29 cellular contexts compared by ENCODE assay signal in the genomic region with DNA sequence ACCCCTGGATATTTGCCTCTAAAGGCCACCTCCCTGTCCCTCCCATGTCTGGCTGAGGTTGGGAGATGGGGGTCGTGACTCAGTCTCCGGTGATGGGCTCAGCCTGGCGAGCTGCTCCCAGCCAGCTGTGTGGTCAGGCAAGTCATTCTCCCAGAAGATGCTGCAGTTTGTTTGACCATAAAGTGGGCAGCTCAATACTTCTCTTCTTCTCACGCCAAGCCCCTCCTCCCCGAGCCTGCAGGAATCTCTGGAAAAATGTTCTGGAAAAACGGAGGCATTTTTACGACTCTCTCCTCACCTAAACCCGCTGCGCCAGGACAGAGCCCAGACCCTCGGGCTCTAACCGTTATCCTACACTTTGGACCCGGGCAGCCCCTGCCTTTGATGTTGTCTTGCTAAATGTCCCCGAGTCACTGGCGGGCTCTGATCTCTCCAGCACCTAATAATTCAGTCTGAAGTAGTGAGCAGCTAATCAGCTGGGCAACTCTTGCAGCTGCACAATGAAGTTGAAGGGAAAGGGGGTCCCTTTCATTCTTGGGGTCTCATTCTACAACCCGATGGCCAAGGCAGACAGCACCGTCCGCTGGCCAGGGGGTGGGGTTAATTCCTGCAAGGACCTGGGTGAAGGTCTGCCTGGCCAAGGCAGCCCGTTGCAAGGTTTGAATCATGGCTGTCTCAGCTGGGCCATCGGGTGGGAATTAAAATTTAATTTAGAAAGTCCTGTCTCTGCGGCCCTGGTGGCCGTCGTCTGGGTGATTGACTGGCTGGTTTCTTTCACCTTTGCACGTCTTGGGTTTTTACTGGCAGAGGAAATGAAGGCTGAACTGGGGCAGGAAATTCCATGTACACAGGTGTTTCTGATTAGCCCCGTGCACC. TPM values are rescaled to one million over a fixed set of nuclear protein-coding genes. Genes with fewer than 3 reads are reported as not detected.
A peak's percentile ranks its signal among the peaks of the same experiment; 100 is the strongest.
DNase-seq lines count a peak whose midpoint lies in the region; ATAC-seq, FAIRE-seq and TF ChIP-seq lines count a peak whose summit lies in the region.
"Had no signal": no experiment of that assay in that cellular context is flagged by ENCODE, and none has a peak within 500 bp of the region (broad histone marks: within the 10 kb centered on the region; RNA-seq: fewer than 3 reads in every experiment).

No MANE protein-coding gene starts in this region.

- CTCF ChIA-PET in activated CD8-positive, alpha-beta T cell treated with anti-CD3 and anti-CD28 coated beads, Interleukin-2, amount 10 ng/mL, durations not matched to agents 7 days and 5 days (lab: Charles Lee): interaction anchor here (1.1 kb wide), 1 partner anchor 131 kb away, joined by 3 read pairs; no protein-coding TSS in a partner anchor
- CTCF ChIA-PET in activated CD8-positive, alpha-beta T cell treated with anti-CD3 and anti-CD28 coated beads for 36 hours (lab: Charles Lee): no interaction called here
- CTCF ChIA-PET in GM12878 (lab: Yijun Ruan, JAX): interaction anchor here (1.0 to 4.9 kb wide), 3 partner anchors 9 to 31 kb away, joined by 3 to 19 read pairs (median 4); no protein-coding TSS in a partner anchor

- TF ChIP-seq RAD21 in GM12878 (IDR thresholded peaks at IDR 0.05; ENCODE audit: insufficient read depth, low read depth, low read length): no peak

- BruUV-seq in GM12878 (replicated peaks; lab: Mats Ljungman, UMichigan): no TSS peak

- H3K79me2 ChIP-seq in GM12878 (ENCODE audit: control insufficient read depth, insufficient read depth, low read length): no peaks in the 10 kb centered on the region

- no peaks in the 10 kb centered on the region for H3K36me3 ChIP-seq in GM12878 (ENCODE audit: control insufficient read depth in 2 of 2, insufficient read depth in 2 of 2, low read length in 1 of 2)
- no peaks in the 10 kb centered on the region for H3K36me3 ChIP-seq in lower lobe of right lung
- H3K36me3 ChIP-seq: prostate gland, spleen, thyroid gland had no signal

- no peak for TF ChIP-seq EP300 in GM12878 (IDR thresholded peaks at IDR 0.05; ENCODE audit: borderline replicate concordance in 1 of 2, control insufficient read depth in 1 of 2, low read depth in 2 of 2, low read length in 2 of 2)

- no peak overlapping the region for H2AFZ ChIP-seq in GM12878 (ENCODE audit: control insufficient read depth, low read depth, low read length)

- H3K27me3 ChIP-seq in GM12878 (replicated peaks in 1 of 2; ENCODE audit: control insufficient read depth in 2 of 2, insufficient read depth in 2 of 2, low read length in 1 of 2) (no peaks in the 10 kb centered on the region; a peak in 1 of 4 replicates), lower lobe of right lung (ENCODE audit: low read depth) (peaks cover 17% of the 10 kb centered on the region)
- H3K27me3 ChIP-seq: thyroid gland had no signal

- TF ChIP-seq POLR2A in GM12878 (IDR thresholded peaks at IDR 0.05; ENCODE audit: low read depth, low read length): no peak

- TF ChIP-seq CTCF in activated CD8-positive, alpha-beta T cell treated with anti-CD3 and anti-CD28 coated beads for 36 hours (IDR thresholded peaks at IDR 0.05): no peak
- no peak for TF ChIP-seq CTCF in GM12878 (IDR thresholded peaks at IDR 0.05 in 2 of 3, conservative IDR thresholded peaks at IDR 0.05 in 1 of 3; ENCODE audit: control insufficient read depth in 2 of 3, extremely low read depth in 1 of 3, insufficient read depth in 1 of 3, low read depth in 3 of 3, low read length in 3 of 3)
- no peak for TF ChIP-seq CTCF in lower lobe of right lung (IDR thresholded peaks at IDR 0.05)
- TF ChIP-seq CTCF in type B pancreatic cell (conservative IDR thresholded peaks at IDR 0.05): no peak

- ATAC-seq in activated CD8-positive, alpha-beta T cell treated with anti-CD3 and anti-CD28 coated beads, Interleukin-2, amount 10 ng/mL, durations not matched to agents 7 days and 5 days: no peak
- ATAC-seq in activated CD8-positive, alpha-beta T cell treated with anti-CD3 and anti-CD28 coated beads for 36 hours: no peak
- no peak for ATAC-seq in GM12878
- ATAC-seq in lower lobe of right lung: no peak
- ATAC-seq: activated CD8-positive, alpha-beta memory T cell treated with anti-CD3 and anti-CD28 coated beads, Interleukin-2, amount 10 ng/mL, durations not matched to agents 7 days and 5 days had no signal

- POLR2A ChIA-PET in activated CD8-positive, alpha-beta T cell treated with anti-CD3 and anti-CD28 coated beads, Interleukin-2, amount 10 ng/mL, durations not matched to agents 7 days and 5 days (lab: Charles Lee): no interaction called here
- POLR2A ChIA-PET in activated CD8-positive, alpha-beta T cell treated with anti-CD3 and anti-CD28 coated beads for 36 hours (lab: Charles Lee): no interaction called here
- POLR2A ChIA-PET in GM12878 (lab: Charles Lee): no interaction called here

- H3K9me3 Mint-ChIP-seq in activated CD8-positive, alpha-beta T cell treated with anti-CD3 and anti-CD28 coated beads, Interleukin-2, amount 10 ng/mL, durations not matched to agents 7 days and 5 days (ENCODE audit: insufficient read depth): no peaks in the 10 kb centered on the region
- no peaks in the 10 kb centered on the region for H3K9me3 Mint-ChIP-seq in activated CD8-positive, alpha-beta T cell treated with anti-CD3 and anti-CD28 coated beads for 36 hours
- no peaks in the 10 kb centered on the region for H3K9me3 Mint-ChIP-seq in type B pancreatic cell
- H3K9me3 Mint-ChIP-seq: CD4-positive, alpha-beta T cell; GM23338 had no signal

- H3K9ac ChIP-seq in GM12878 (ENCODE audit: control insufficient read depth, insufficient read depth, low read length): no peak overlapping the region
- H3K9ac ChIP-seq: KMS-11 had no signal

- DNase-seq in activated CD8-positive, alpha-beta T cell treated with anti-CD3 and anti-CD28 coated beads, Interleukin-2, amount 10 ng/mL, durations not matched to agents 7 days and 5 days: peak; percentile 10
- no peak for DNase-seq in activated CD8-positive, alpha-beta T cell treated with anti-CD3 and anti-CD28 coated beads for 36 hours
- DNase-seq in GM12878 (ENCODE audit: low read depth, low spot score) (no peak), lower lobe of right lung (no peak), type B pancreatic cell (ENCODE audit: extremely low spot score, unreplicated experiment) (no peak), NCI-H524 (lab: John Stamatoyannopoulos, UW) (no peak), DMS 273 treated with DMSO at 0.1 percent for 48 hours (lab: John Stamatoyannopoulos, UW) (no peak), cerebellar nuclear complex (lab: John Stamatoyannopoulos, UW) (no peak)
- DNase-seq: activated CD8-positive, alpha-beta memory T cell treated with anti-CD3 and anti-CD28 coated beads, Interleukin-2, amount 10 ng/mL, durations not matched to agents 7 days and 5 days; activated effector memory CD4-positive, alpha-beta T cell treated with Interleukin-2 at 50 U/mL for 16 hours; amniotic stem cell; CD4-positive, alpha-beta T cell; GDM1; naive B cell; NCI-H1105 treated with DMSO at 0.1 percent for 48 hours; NCI-H2107; NCI-H526 treated with DMSO at 0.1 percent for 48 hours; SIG-M5; T-helper 2 cell; thyroid gland had no signal

- H3K4me3 ChIP-seq in GM12878: no peak overlapping the region
- no peak overlapping the region for H3K4me3 ChIP-seq in lower lobe of right lung
- H3K4me3 ChIP-seq: GM23338, prostate gland, spleen, thyroid gland had no signal

- intact Hi-C loops in activated CD8-positive, alpha-beta T cell treated with anti-CD3 and anti-CD28 coated beads for 36 hours (cut with micrococcal nuclease): no loop called here
- intact Hi-C loops in GM12878 (cut with micrococcal nuclease; ENCODE audit: unreplicated experiment): no loop called here
- intact Hi-C loops in lower lobe of right lung (cut with DNase I): no loop called here

- no peak overlapping the region for H3K4me2 ChIP-seq in GM12878 (ENCODE audit: control insufficient read depth, insufficient read depth)
- H3K4me2 ChIP-seq: GM23338, KMS-11 had no signal

- H3K9me3 ChIP-seq in GM12878 (replicated peaks; ENCODE audit: control insufficient read depth, insufficient read depth, low read length) (no peaks in the 10 kb centered on the region), lower lobe of right lung (no peaks in the 10 kb centered on the region)
- H3K9me3 ChIP-seq: prostate gland, spleen, thyroid gland had no signal

- WGBS in GM12878 (ENCODE audit: insufficient coverage, insufficient replicate concordance, low lambda C conversion rate, missing lambda C conversion rate): 34% methylated on average over 24 of the region's 24 CpGs

- RAD21 ChIA-PET in GM12878 (lab: Charles Lee; ENCODE audit: unreplicated experiment): no interaction called here

- H3K4me3 Mint-ChIP-seq in activated CD8-positive, alpha-beta T cell treated with anti-CD3 and anti-CD28 coated beads, Interleukin-2, amount 10 ng/mL, durations not matched to agents 7 days and 5 days: no peak overlapping the region
- no peak overlapping the region for H3K4me3 Mint-ChIP-seq in activated CD8-positive, alpha-beta T cell treated with anti-CD3 and anti-CD28 coated beads for 36 hours
- peak overlapping the region; percentile 34 for H3K4me3 Mint-ChIP-seq in type B pancreatic cell
- H3K4me3 Mint-ChIP-seq: activated CD8-positive, alpha-beta memory T cell treated with anti-CD3 and anti-CD28 coated beads, Interleukin-2, amount 10 ng/mL, durations not matched to agents 7 days and 5 days; CD4-positive, alpha-beta T cell; GM23338 had no signal

- in situ Hi-C loops in GM12878 (cut with MboI): no loop called here

- H3K27me3 Mint-ChIP-seq in activated CD8-positive, alpha-beta T cell treated with anti-CD3 and anti-CD28 coated beads, Interleukin-2, amount 10 ng/mL, durations not matched to agents 7 days and 5 days (ENCODE audit: low read depth): peaks cover 18% of the 10 kb centered on the region
- peaks cover 8% of the 10 kb centered on the region for H3K27me3 Mint-ChIP-seq in activated CD8-positive, alpha-beta T cell treated with anti-CD3 and anti-CD28 coated beads for 36 hours
- H3K27me3 Mint-ChIP-seq in type B pancreatic cell: peaks cover 4% of the 10 kb centered on the region
- H3K27me3 Mint-ChIP-seq: CD4-positive, alpha-beta T cell had no signal

- H3K36me3 Mint-ChIP-seq in activated CD8-positive, alpha-beta T cell treated with anti-CD3 and anti-CD28 coated beads, Interleukin-2, amount 10 ng/mL, durations not matched to agents 7 days and 5 days (ENCODE audit: low read depth): no peaks in the 10 kb centered on the region
- no peaks in the 10 kb centered on the region for H3K36me3 Mint-ChIP-seq in activated CD8-positive, alpha-beta T cell treated with anti-CD3 and anti-CD28 coated beads for 36 hours (ENCODE audit: low read depth)
- H3K36me3 Mint-ChIP-seq in type B pancreatic cell: no peaks in the 10 kb centered on the region
- H3K36me3 Mint-ChIP-seq: activated CD8-positive, alpha-beta memory T cell treated with anti-CD3 and anti-CD28 coated beads, Interleukin-2, amount 10 ng/mL, durations not matched to agents 7 days and 5 days; naive B cell had no signal

- H3K4me1 ChIP-seq in GM12878 (ENCODE audit: control insufficient read depth, insufficient read depth, low read length): peaks cover 15% of the 10 kb centered on the region
- peaks cover 27% of the 10 kb centered on the region for H3K4me1 ChIP-seq in lower lobe of right lung
- H3K4me1 ChIP-seq: prostate gland had no signal

- no peak for FAIRE-seq in GM12878 (lab: Jason Lieb, UNC)
- FAIRE-seq: endothelial cell of umbilical vein, GM12892 had no signal

- SMC1A ChIA-PET in GM12878 (lab: Charles Lee; ENCODE audit: uncharacterized antibody, unreplicated experiment): interaction anchor here (2.0 kb wide), 1 partner anchor 10 kb away, joined by 4 read pairs; no protein-coding TSS in a partner anchor

- H3K27ac ChIP-seq in GM12878 (ENCODE audit: control insufficient read depth, insufficient read depth) (no peak overlapping the region), lower lobe of right lung (peak overlapping the region; percentile 55)
- H3K27ac ChIP-seq: KMS-11, prostate gland, thyroid gland had no signal

- H3K27ac Mint-ChIP-seq in activated CD8-positive, alpha-beta T cell treated with anti-CD3 and anti-CD28 coated beads, Interleukin-2, amount 10 ng/mL, durations not matched to agents 7 days and 5 days: no peak overlapping the region
- H3K27ac Mint-ChIP-seq in activated CD8-positive, alpha-beta T cell treated with anti-CD3 and anti-CD28 coated beads for 36 hours: no peak overlapping the region
- H3K27ac Mint-ChIP-seq in type B pancreatic cell: no peak overlapping the region
- H3K27ac Mint-ChIP-seq: activated CD8-positive, alpha-beta memory T cell treated with anti-CD3 and anti-CD28 coated beads, Interleukin-2, amount 10 ng/mL, durations not matched to agents 7 days and 5 days; CD4-positive, alpha-beta T cell; GM23338; naive B cell had no signal

- H3K4me1 Mint-ChIP-seq in activated CD8-positive, alpha-beta T cell treated with anti-CD3 and anti-CD28 coated beads, Interleukin-2, amount 10 ng/mL, durations not matched to agents 7 days and 5 days (ENCODE audit: low read depth): no peaks in the 10 kb centered on the region
- H3K4me1 Mint-ChIP-seq in activated CD8-positive, alpha-beta T cell treated with anti-CD3 and anti-CD28 coated beads for 36 hours (ENCODE audit: low read depth): no peaks in the 10 kb centered on the region
- H3K4me1 Mint-ChIP-seq in type B pancreatic cell (ENCODE audit: unreplicated experiment): peaks cover 40% of the 10 kb centered on the region
- H3K4me1 Mint-ChIP-seq: activated CD8-positive, alpha-beta memory T cell treated with anti-CD3 and anti-CD28 coated beads, Interleukin-2, amount 10 ng/mL, durations not matched to agents 7 days and 5 days had no signal

- no peaks in the 10 kb centered on the region for H4K20me1 ChIP-seq in GM12878 (ENCODE audit: control insufficient read depth, insufficient read depth)

RNA-seq across cellular contexts. Expression of a gene that starts 12.3 kb away (rescaled TPM):
- not detected for total RNA-seq in activated CD8-positive, alpha-beta T cell treated with anti-CD3 and anti-CD28 coated beads, Interleukin-2, amount 10 ng/mL, durations not matched to agents 7 days and 5 days
- not detected for total RNA-seq in activated CD8-positive, alpha-beta T cell treated with anti-CD3 and anti-CD28 coated beads for 36 hours
- total RNA-seq in GM12878 (2013; cell fraction: nucleolus; rRNA removed): not detected in 2 replicates
- total RNA-seq in GM12878 (2014; rRNA removed) (not detected in 2 replicates), GM12878 (2014; rRNA removed; fragmentation: Illumina TruSeq; extraction: Trizol) (not detected in 2 replicates), GM12878 (2021) (not detected in 2 replicates), lower lobe of right lung (not detected), type B pancreatic cell (ENCODE audit: low replicate concordance) (not detected in 2 replicates)
- not detected for polyA plus RNA-seq in GM12878 (2011; ENCODE audit: low read depth)
- polyA plus RNA-seq in GM12878 (2011; rRNA removed) (not detected in 2 replicates), GM12878 (2014; fragmentation: Illumina TruSeq; extraction: Trizol) (0.01 TPM in 1 of 2 replicates, not detected in the other), GM12878 (2014; fragmentation: Nextera tagmentation; extraction: Ambion mirVana) (not detected), GM12878 (2014; rRNA removed) (not detected in 2 replicates), GM12878 (2016; fragmentation: Nextera tagmentation; extraction: Ambion mirVana) (not detected)
- not detected in 2 replicates for polyA plus RNA-seq in GM12878 (2011; cell fraction: cytosol; rRNA removed)
- 0.06 TPM in 1 of 2 replicates, not detected in the other for polyA plus RNA-seq in GM12878 (2011; cell fraction: nucleus; rRNA removed)
- polyA plus RNA-seq in GM12878 (2012): not detected in 2 replicates
- not detected in 2 replicates for polyA minus RNA-seq in GM12878 (2011; rRNA and poly(A)+ RNA removed)
- not detected in 2 replicates for polyA minus RNA-seq in GM12878 (2011; cell fraction: cytosol; rRNA and poly(A)+ RNA removed)
- not detected in 2 replicates for polyA minus RNA-seq in GM12878 (2011; cell fraction: nucleus; rRNA and poly(A)+ RNA removed)
- total RNA-seq: A172; activated CD8-positive, alpha-beta memory T cell treated with anti-CD3 and anti-CD28 coated beads, Interleukin-2, amount 10 ng/mL, durations not matched to agents 7 days and 5 days; chondrocyte; endothelial cell of umbilical vein; GM23338; prostate gland; thyroid gland had no signal
- polyA plus RNA-seq: endothelial cell of umbilical vein, GM23338, liver had no signal

RNA-seq across cellular contexts. Expression of a gene that starts 17.3 kb away (rescaled TPM):
- total RNA-seq in activated CD8-positive, alpha-beta T cell treated with anti-CD3 and anti-CD28 coated beads, Interleukin-2, amount 10 ng/mL, durations not matched to agents 7 days and 5 days: not detected
- not detected for total RNA-seq in activated CD8-positive, alpha-beta T cell treated with anti-CD3 and anti-CD28 coated beads for 36 hours
- total RNA-seq in GM12878 (2013; cell fraction: nucleolus; rRNA removed): not detected in 2 replicates
- total RNA-seq in GM12878 (2014; rRNA removed) (not detected in 2 replicates), GM12878 (2014; rRNA removed; fragmentation: Illumina TruSeq; extraction: Trizol) (not detected in 2 replicates), GM12878 (2021) (not detected in 2 replicates), lower lobe of right lung (0.30 TPM), type B pancreatic cell (ENCODE audit: low replicate concordance) (not detected in 2 replicates)
- not detected for polyA plus RNA-seq in GM12878 (2011; ENCODE audit: low read depth)
- polyA plus RNA-seq in GM12878 (2011; rRNA removed) (not detected in 2 replicates), GM12878 (2014; fragmentation: Illumina TruSeq; extraction: Trizol) (not detected in 2 replicates), GM12878 (2014; fragmentation: Nextera tagmentation; extraction: Ambion mirVana) (not detected), GM12878 (2014; rRNA removed) (not detected in 2 replicates), GM12878 (2016; fragmentation: Nextera tagmentation; extraction: Ambion mirVana) (not detected)
- not detected in 2 replicates for polyA plus RNA-seq in GM12878 (2011; cell fraction: cytosol; rRNA removed)
- polyA plus RNA-seq in GM12878 (2011; cell fraction: nucleus; rRNA removed): 0.01 TPM in 1 of 2 replicates, not detected in the other
- polyA plus RNA-seq in GM12878 (2012): not detected in 2 replicates
- not detected in 2 replicates for polyA minus RNA-seq in GM12878 (2011; rRNA and poly(A)+ RNA removed)
- not detected in 2 replicates for polyA minus RNA-seq in GM12878 (2011; cell fraction: cytosol; rRNA and poly(A)+ RNA removed)
- polyA minus RNA-seq in GM12878 (2011; cell fraction: nucleus; rRNA and poly(A)+ RNA removed): not detected in 2 replicates
- total RNA-seq: A172; activated CD8-positive, alpha-beta memory T cell treated with anti-CD3 and anti-CD28 coated beads, Interleukin-2, amount 10 ng/mL, durations not matched to agents 7 days and 5 days; chondrocyte; endothelial cell of umbilical vein; GM23338; prostate gland; thyroid gland had no signal
- polyA plus RNA-seq: endothelial cell of umbilical vein, GM23338 had no signal

RNA-seq across cellular contexts. Expression of a gene that starts 35.8 kb away (rescaled TPM):
- total RNA-seq in activated CD8-positive, alpha-beta T cell treated with anti-CD3 and anti-CD28 coated beads, Interleukin-2, amount 10 ng/mL, durations not matched to agents 7 days and 5 days: 100 to 1,000 TPM; 328 to 332 TPM
- 100 to 1,000 TPM; 170 to 179 TPM for total RNA-seq in activated CD8-positive, alpha-beta T cell treated with anti-CD3 and anti-CD28 coated beads for 36 hours
- total RNA-seq in GM12878 (2013; cell fraction: nucleolus; rRNA removed): 249 and 264 TPM in 2 replicates
- total RNA-seq in GM12878 (2014; rRNA removed) (222 and 237 TPM in 2 replicates), GM12878 (2014; rRNA removed; fragmentation: Illumina TruSeq; extraction: Trizol) (187 TPM in 2 replicates), GM12878 (2021) (196 and 198 TPM in 2 replicates), lower lobe of right lung (258 TPM), type B pancreatic cell (ENCODE audit: low replicate concordance) (241 and 254 TPM in 2 replicates)
- polyA plus RNA-seq in GM12878 (2011; ENCODE audit: low read depth): 59.6 TPM
- polyA plus RNA-seq in GM12878 (2011; rRNA removed) (140 and 160 TPM in 2 replicates), GM12878 (2014; fragmentation: Illumina TruSeq; extraction: Trizol) (185 and 227 TPM in 2 replicates), GM12878 (2014; fragmentation: Nextera tagmentation; extraction: Ambion mirVana) (10 to 100 TPM; 45.7 to 77.2 TPM), GM12878 (2014; rRNA removed) (195 and 201 TPM in 2 replicates), GM12878 (2016; fragmentation: Nextera tagmentation; extraction: Ambion mirVana) (100 to 1,000 TPM; 224 to 230 TPM)
- 147 and 202 TPM in 2 replicates for polyA plus RNA-seq in GM12878 (2011; cell fraction: cytosol; rRNA removed)
- polyA plus RNA-seq in GM12878 (2011; cell fraction: nucleus; rRNA removed): 281 and 380 TPM in 2 replicates
- 89.0 and 90.7 TPM in 2 replicates for polyA plus RNA-seq in GM12878 (2012)
- 100 and 128 TPM in 2 replicates for polyA minus RNA-seq in GM12878 (2011; rRNA and poly(A)+ RNA removed)
- polyA minus RNA-seq in GM12878 (2011; cell fraction: cytosol; rRNA and poly(A)+ RNA removed): 41.8 and 48.6 TPM in 2 replicates
- 101 and 204 TPM in 2 replicates for polyA minus RNA-seq in GM12878 (2011; cell fraction: nucleus; rRNA and poly(A)+ RNA removed)
